In genomic region chr12:65308001-65308400, GRCh38 we compare ENCODE assay signal across 17 cellular contexts. TPM values are rescaled to one million over a fixed set of nuclear protein-coding genes. Genes with fewer than 3 reads are reported as not detected.
DNase-seq lines count a peak whose midpoint lies in the region; ATAC-seq and TF ChIP-seq lines count a peak whose summit lies in the region.
"Had no signal": no experiment of that assay in that cellular context is flagged by ENCODE, and none has a peak within 500 bp of the region (broad histone marks: within the 10 kb centered on the region; RNA-seq: fewer than 3 reads in every experiment).

No MANE protein-coding gene starts in this region.

- H3K9me3 ChIP-seq in fibroblast of lung (ENCODE audit: control insufficient read depth, insufficient read depth, low read depth, low read length) (no peaks in the 10 kb centered on the region), psoas muscle (no peaks in the 10 kb centered on the region)
- H3K9me3 ChIP-seq: testis had no signal

- TF ChIP-seq CTCF in GM23338 (conservative IDR thresholded peaks at IDR 0.05; ENCODE audit: low read depth in 2 of 2) (no peak), fibroblast of lung (conservative IDR thresholded peaks at IDR 0.05 in 1 of 2, IDR thresholded peaks at IDR 0.05 in 1 of 2; ENCODE audit: low read depth in 1 of 2, low read length in 2 of 2) (no peak), psoas muscle (IDR thresholded peaks at IDR 0.05) (no peak)

- WGBS in psoas muscle, 3 donors, result 50 to 56% (median 52%) methylated on average over 4 of the region's 4 CpGs

- intact Hi-C loops in psoas muscle (cut with DNase I), result no loop called here

- H3K9me2 ChIP-seq in GM23338 (ENCODE audit: insufficient read depth), result no peaks in the 10 kb centered on the region

- H3K4me3 Mint-ChIP-seq in GM23338, result no peak overlapping the region
- H3K4me3 Mint-ChIP-seq: activated CD8-positive, alpha-beta memory T cell treated with anti-CD3 and anti-CD28 coated beads, Interleukin-2, amount 10 ng/mL, durations not matched to agents 7 days and 5 days; CD8-positive, alpha-beta T cell; WTC11 had no signal

- H3K4me3 ChIP-seq in GM23338, result no peak overlapping the region
- H3K4me3 ChIP-seq in fibroblast of lung (replicated peaks in 1 of 4; ENCODE audit: control extremely low read depth in 1 of 4, insufficient read depth in 1 of 4, low read depth in 3 of 4, low read length in 4 of 4), result no peak overlapping the region
- no peak overlapping the region for H3K4me3 ChIP-seq in psoas muscle
- H3K4me3 ChIP-seq: testis had no signal

- peaks cover 7% of the 10 kb centered on the region; the same call in 2 of the 3 replicates for H3K4me1 Mint-ChIP-seq in GM23338
- H3K4me1 Mint-ChIP-seq: activated CD8-positive, alpha-beta memory T cell treated with anti-CD3 and anti-CD28 coated beads, Interleukin-2, amount 10 ng/mL, durations not matched to agents 7 days and 5 days had no signal

- no peaks in the 10 kb centered on the region for H3K9me3 Mint-ChIP-seq in GM23338
- H3K9me3 Mint-ChIP-seq: CD8-positive, alpha-beta T cell; WTC11 had no signal

- DNase-seq in GM23338 (ENCODE audit: low spot score) (no peak), RKO (ENCODE audit: low spot score) (peak; percentile 3), fibroblast of lung (ENCODE audit: low read depth in 2 of 2) (peak in 1 of 2 donors; percentile 17), psoas muscle (no peak), HuH-7 (ENCODE audit: low spot score) (no peak), NCI-H526 (lab: John Stamatoyannopoulos, UW) (no peak), T-helper 9 cell (no peak)
- DNase-seq: activated CD8-positive, alpha-beta memory T cell treated with anti-CD3 and anti-CD28 coated beads, Interleukin-2, amount 10 ng/mL, durations not matched to agents 7 days and 5 days; activated naive CD4-positive, alpha-beta T cell treated with Interleukin-2 at 50 U/mL for 16 hours; CD8-positive, alpha-beta T cell; head of caudate nucleus; kidney glomerular epithelial cell; NCI-H2171 treated with DMSO at 0.1 percent for 48 hours; NK-92 treated with Interleukin-12 subunit alpha and Interleukin-12 subunit beta, amount 100 ng/mL, for 24 hours; testis had no signal

- H3K36me3 ChIP-seq in GM23338 (ENCODE audit: insufficient read depth), result no peaks in the 10 kb centered on the region
- no peaks in the 10 kb centered on the region for H3K36me3 ChIP-seq in fibroblast of lung (ENCODE audit: control insufficient read depth, insufficient read depth, low read length)
- peaks cover 0 to 15% of the 10 kb centered on the region in 2 donors for H3K36me3 ChIP-seq in psoas muscle (ENCODE audit: insufficient read depth in 1 of 2, low read depth in 1 of 2)

- H3K27me3 ChIP-seq in GM23338 (ENCODE audit: insufficient read depth) (no peaks in the 10 kb centered on the region), fibroblast of lung (ENCODE audit: control insufficient read depth, insufficient read depth, low read length) (no peaks in the 10 kb centered on the region), psoas muscle (ENCODE audit: insufficient read depth in 3 of 3, low read length in 2 of 3) (no peaks in the 10 kb centered on the region)

- H3K4me1 ChIP-seq in GM23338 (ENCODE audit: insufficient read depth), result no peaks in the 10 kb centered on the region
- H3K4me1 ChIP-seq in fibroblast of lung (ENCODE audit: control insufficient read depth, extremely low read depth, insufficient read depth, low read length), result peaks cover 14% of the 10 kb centered on the region
- peaks cover 24% of the 10 kb centered on the region for H3K4me1 ChIP-seq in psoas muscle

- H3K27ac ChIP-seq in GM23338 (ENCODE audit: low read depth), result no peak overlapping the region
- peak overlapping the region; percentile 23 for H3K27ac ChIP-seq in fibroblast of lung (ENCODE audit: insufficient read depth, low read length)
- peak overlapping the region; percentile 25 for H3K27ac ChIP-seq in psoas muscle
- H3K27ac ChIP-seq: testis had no signal

- H3F3A ChIP-seq in GM23338 (replicated peaks; ENCODE audit: low read depth), result no peaks in the 10 kb centered on the region

- H3K79me2 ChIP-seq in GM23338 (replicated peaks; ENCODE audit: insufficient read depth) (no peaks in the 10 kb centered on the region), fibroblast of lung (ENCODE audit: control insufficient read depth, insufficient read depth, low read length) (peaks cover 28% of the 10 kb centered on the region)

- H3K27me3 Mint-ChIP-seq in GM23338 (ENCODE audit: insufficient read depth, low read depth, poor library complexity), result no peaks in the 10 kb centered on the region
- H3K27me3 Mint-ChIP-seq: progenitor cell of endocrine pancreas had no signal

- no peak overlapping the region for H3K9ac ChIP-seq in fibroblast of lung (ENCODE audit: insufficient read depth, low read length)

- H4K20me1 ChIP-seq in GM23338 (replicated peaks; ENCODE audit: insufficient read depth), result no peaks in the 10 kb centered on the region
- H4K20me1 ChIP-seq in fibroblast of lung (ENCODE audit: control insufficient read depth, extremely low read depth, insufficient read depth, low read length), result no peaks in the 10 kb centered on the region

- H2AFZ ChIP-seq in GM23338 (peak overlapping the region; percentile 70), fibroblast of lung (ENCODE audit: low read length) (no peak overlapping the region)

- H3K27ac Mint-ChIP-seq in GM23338, result no peak overlapping the region
- H3K27ac Mint-ChIP-seq: activated CD8-positive, alpha-beta memory T cell treated with anti-CD3 and anti-CD28 coated beads, Interleukin-2, amount 10 ng/mL, durations not matched to agents 7 days and 5 days; CD8-positive, alpha-beta T cell; progenitor cell of endocrine pancreas; WTC11 had no signal

- no peak for ATAC-seq in GM23338
- ATAC-seq in psoas muscle, result peak in 1 of 4 donors; percentile 27
- ATAC-seq: activated CD8-positive, alpha-beta memory T cell treated with anti-CD3 and anti-CD28 coated beads, Interleukin-2, amount 10 ng/mL, durations not matched to agents 7 days and 5 days; CD8-positive, alpha-beta T cell; WTC11 had no signal

- H3K36me3 Mint-ChIP-seq in GM23338 (ENCODE audit: low read depth), result no peaks in the 10 kb centered on the region
- H3K36me3 Mint-ChIP-seq: activated CD8-positive, alpha-beta memory T cell treated with anti-CD3 and anti-CD28 coated beads, Interleukin-2, amount 10 ng/mL, durations not matched to agents 7 days and 5 days; CD8-positive, alpha-beta T cell; WTC11 had no signal

- no peak overlapping the region for H3K4me2 ChIP-seq in GM23338
- peak overlapping the region; percentile 46 for H3K4me2 ChIP-seq in fibroblast of lung (ENCODE audit: extremely low read depth, insufficient read depth, low read length)

TF ChIP-seq in GM23338, 12 proteins besides CTCF, POLR2A, EP300 and RAD21:
- TF ChIP-seq, protein P1, sequence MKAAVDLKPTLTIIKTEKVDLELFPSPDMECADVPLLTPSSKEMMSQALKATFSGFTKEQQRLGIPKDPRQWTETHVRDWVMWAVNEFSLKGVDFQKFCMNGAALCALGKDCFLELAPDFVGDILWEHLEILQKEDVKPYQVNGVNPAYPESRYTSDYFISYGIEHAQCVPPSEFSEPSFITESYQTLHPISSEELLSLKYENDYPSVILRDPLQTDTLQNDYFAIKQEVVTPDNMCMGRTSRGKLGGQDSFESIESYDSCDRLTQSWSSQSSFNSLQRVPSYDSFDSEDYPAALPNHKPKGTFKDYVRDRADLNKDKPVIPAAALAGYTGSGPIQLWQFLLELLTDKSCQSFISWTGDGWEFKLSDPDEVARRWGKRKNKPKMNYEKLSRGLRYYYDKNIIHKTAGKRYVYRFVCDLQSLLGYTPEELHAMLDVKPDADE (IDR thresholded peaks at IDR 0.05), result no peak

RNA-seq across cellular contexts. Expression of gene MSRB3, which starts 29.5 kb away (rescaled TPM):
- 1.1 and 1.7 TPM in 2 replicates for total RNA-seq in GM23338 (2014; rRNA removed; shearing (Covaris generic))
- polyA plus RNA-seq in GM23338 (2016; fragmentation: Nextera tagmentation; extraction: Ambion mirVana) (0.95 and 1.0 TPM in 2 replicates), fibroblast of lung (43.1 and 105 TPM in 2 replicates), psoas muscle (10 to 100 TPM; 15.4 to 43.6 (median 34.5) TPM)
- total RNA-seq in fibroblast of lung (31.3 and 46.9 TPM in 2 replicates), psoas muscle (10 to 100 TPM; 48.3 to 64.1 (median 56.6) TPM)
- 31.9 and 66.1 TPM in 2 replicates for polyA plus RNA-seq in fibroblast of lung (2012)
- 65.8 and 94.2 TPM in 2 replicates for polyA minus RNA-seq in fibroblast of lung (ENCODE audit: low replicate concordance)
- total RNA-seq: activated CD8-positive, alpha-beta memory T cell treated with anti-CD3 and anti-CD28 coated beads, Interleukin-2, amount 10 ng/mL, durations not matched to agents 7 days and 5 days; CD8-positive, alpha-beta T cell had no signal

Comparison
In these comparisons a context has a peak if more than half of its experiments do, and no peak if none do; other contexts are left out.
1. RNA of gene MSRB3, which starts 29.5 kb away (total RNA-seq): 48.3 to 64.1 TPM in psoas muscle and 31.3 to 46.9 TPM in fibroblast of lung; 1.1 to 1.7 TPM in GM23338; every median in the first group is over 10 times any median in the second.